16 cellular contexts compared by ENCODE assay signal in genomic region chr6:139423970-139424667, GRCh38. TPM values are rescaled to one million over a fixed set of nuclear protein-coding genes. Genes with fewer than 3 reads are reported as not detected.
A peak's percentile ranks its signal among the peaks of the same experiment; 100 is the strongest.
DNase-seq lines count a peak whose midpoint lies in the region; ATAC-seq and TF ChIP-seq lines count a peak whose summit lies in the region.
"Had no signal": no experiment of that assay in that cellular context is flagged by ENCODE, and none has a peak within 500 bp of the region (broad histone marks: within the 10 kb centered on the region; RNA-seq: fewer than 3 reads in every experiment).

No MANE protein-coding gene starts in this region.

- H3K27ac ChIP-seq in right lobe of liver (no peak overlapping the region), left ventricle myocardium inferior (replicated peaks) (no peak overlapping the region)
- H3K27ac ChIP-seq: 22Rv1 had no signal

- H3K36me3 ChIP-seq in right lobe of liver = no peaks in the 10 kb centered on the region
- H3K36me3 ChIP-seq in left ventricle myocardium inferior = no peaks in the 10 kb centered on the region

- TF ChIP-seq CTCF in right lobe of liver (IDR thresholded peaks at IDR 0.05) (no peak), left ventricle myocardium inferior (IDR thresholded peaks at IDR 0.05; ENCODE audit: borderline replicate concordance) (no peak)

- WGBS in right lobe of liver (ENCODE audit: insufficient coverage, low coverage, low lambda C conversion rate, missing lambda C conversion rate) = 91% methylated on average over 8 of the region's 12 CpGs

- H3K9me3 ChIP-seq in right lobe of liver (no peaks in the 10 kb centered on the region), left ventricle myocardium inferior (replicated peaks) (no peaks in the 10 kb centered on the region)
- H3K9me3 ChIP-seq: Caco-2 had no signal

- TF ChIP-seq POLR2A in erythroblast (IDR thresholded peaks at IDR 0.05; ENCODE audit: low read length) = no peak
- TF ChIP-seq POLR2A in right lobe of liver (IDR thresholded peaks at IDR 0.05) = no peak

- intact Hi-C loops in right lobe of liver (cut with DNase I) = no loop called here
- intact Hi-C loops in left ventricle myocardium inferior (cut with micrococcal nuclease) = no loop called here

- H3K4me3 Mint-ChIP-seq in stimulated activated memory B cell treated with anti-CD40 and anti-IgM and Interleukin-4, amounts not matched to agents 10 μg/mL and 1 μg/mL and 100 μg/mL, for 72 hours = no peak overlapping the region
- H3K4me3 Mint-ChIP-seq: CD14-positive monocyte; CD8-positive, alpha-beta T cell; H9 had no signal

- H3K4me1 Mint-ChIP-seq in stimulated activated memory B cell treated with anti-CD40 and anti-IgM and Interleukin-4, amounts not matched to agents 10 μg/mL and 1 μg/mL and 100 μg/mL, for 72 hours = no peaks in the 10 kb centered on the region

- ATAC-seq in right lobe of liver = no peak
- no peak for ATAC-seq in stimulated activated memory B cell treated with anti-CD40 and anti-IgM and Interleukin-4, amounts not matched to agents 10 μg/mL and 1 μg/mL and 100 μg/mL, for 72 hours
- ATAC-seq: CD8-positive, alpha-beta T cell had no signal

- no peak overlapping the region for H3K27ac Mint-ChIP-seq in stimulated activated memory B cell treated with anti-CD40 and anti-IgM and Interleukin-4, amounts not matched to agents 10 μg/mL and 1 μg/mL and 100 μg/mL, for 72 hours
- H3K27ac Mint-ChIP-seq: CD14-positive monocyte; CD8-positive, alpha-beta T cell; H9 had no signal

- H3K27me3 Mint-ChIP-seq in stimulated activated memory B cell treated with anti-CD40 and anti-IgM and Interleukin-4, amounts not matched to agents 10 μg/mL and 1 μg/mL and 100 μg/mL, for 72 hours = no peaks in the 10 kb centered on the region

- H3K4me3 ChIP-seq in right lobe of liver = no peak overlapping the region
- no peak overlapping the region for H3K4me3 ChIP-seq in left ventricle myocardium inferior

- no peaks in the 10 kb centered on the region for H3K4me1 ChIP-seq in right lobe of liver
- peaks cover 6% of the 10 kb centered on the region for H3K4me1 ChIP-seq in left ventricle myocardium inferior
- H3K4me1 ChIP-seq: Caco-2 had no signal

- peak; percentile 22 for DNase-seq in NCI-H146 (lab: John Stamatoyannopoulos, UW)
- DNase-seq in NCI-H146 treated with DMSO at 0.1 percent for 48 hours (lab: John Stamatoyannopoulos, UW; ENCODE audit: unreplicated experiment) = no peak
- peak; percentile 14 for DNase-seq in NCI-H1105 treated with DMSO at 0.1 percent for 48 hours (lab: John Stamatoyannopoulos, UW)
- DNase-seq in NCI-H2171 treated with DMSO at 0.1 percent for 48 hours (lab: John Stamatoyannopoulos, UW) = peak; percentile 87
- DNase-seq in erythroblast (lab: John Stamatoyannopoulos, UW) = peak; percentile 76 to 86
- no peak for DNase-seq in right lobe of liver
- no peak for DNase-seq in left ventricle myocardium inferior
- DNase-seq: Caco-2; CD8-positive, alpha-beta T cell; DND-41; GDM1; GOT3; H9 had no signal

- no peaks in the 10 kb centered on the region for H3K9me3 Mint-ChIP-seq in stimulated activated memory B cell treated with anti-CD40 and anti-IgM and Interleukin-4, amounts not matched to agents 10 μg/mL and 1 μg/mL and 100 μg/mL, for 72 hours
- H3K9me3 Mint-ChIP-seq: CD8-positive, alpha-beta T cell; H9 had no signal

- H3K36me3 Mint-ChIP-seq in stimulated activated memory B cell treated with anti-CD40 and anti-IgM and Interleukin-4, amounts not matched to agents 10 μg/mL and 1 μg/mL and 100 μg/mL, for 72 hours = peaks cover 10% of the 10 kb centered on the region
- H3K36me3 Mint-ChIP-seq: CD14-positive monocyte; CD8-positive, alpha-beta T cell had no signal

- H3K27me3 ChIP-seq in right lobe of liver = no peaks in the 10 kb centered on the region
- no peaks in the 10 kb centered on the region for H3K27me3 ChIP-seq in left ventricle myocardium inferior (ENCODE audit: low read depth)

RNA-seq across cellular contexts. Expression of gene CITED2, which starts 49.7 kb away (rescaled TPM):
- 100 to 1,000 TPM in 4 of 6 experiments, 10 to 100 TPM in 2; 76.6 to 373 (median 126) TPM for total RNA-seq in right lobe of liver
- 105 TPM for total RNA-seq in left ventricle myocardium inferior

Comparison
In these comparisons a context has a peak if more than half of its experiments do, and no peak if none do; other contexts are left out.
1. DNase-seq: peak in NCI-H146 (single experiment), NCI-H1105 treated with DMSO at 0.1 percent for 48 hours (single experiment), NCI-H2171 treated with DMSO at 0.1 percent for 48 hours (single experiment) and erythroblast (2 of 2); none in NCI-H146 treated with DMSO at 0.1 percent for 48 hours (single experiment), right lobe of liver (0 of 3) and left ventricle myocardium inferior (single experiment).